1 cellular context compared by ENCODE assay signal in the genomic region with DNA sequence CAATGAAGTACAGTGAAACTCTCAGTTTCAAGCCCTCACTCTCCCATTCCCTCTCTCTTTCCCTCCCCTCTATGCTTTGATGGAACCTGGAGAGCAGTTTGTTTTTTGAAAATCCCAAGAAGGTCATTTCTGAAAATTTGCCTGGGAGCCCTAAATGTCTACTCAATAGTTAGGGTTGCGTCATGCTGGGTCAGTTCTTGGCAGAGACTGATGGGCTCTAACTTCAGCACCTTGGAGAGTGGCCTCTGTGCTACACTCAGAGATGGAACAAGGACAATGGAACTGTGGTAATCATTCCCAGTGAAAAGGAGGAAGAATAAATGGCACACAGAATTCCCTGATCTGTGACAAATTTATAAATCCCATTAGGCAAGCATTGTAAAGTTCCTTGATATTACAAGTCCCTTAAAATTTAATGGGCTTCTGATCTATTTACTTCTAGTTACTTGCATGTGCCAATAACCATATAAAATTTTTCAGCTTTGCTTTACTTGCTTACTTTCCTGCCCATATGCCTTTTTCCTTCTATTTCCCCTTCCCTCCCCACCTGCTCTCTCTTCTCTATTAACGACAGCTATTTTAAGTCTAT.
TF ChIP-seq lines count a peak whose summit lies in the region.

No MANE protein-coding gene starts in this region.

TF ChIP-seq in K562, 482 proteins besides CTCF, POLR2A, EP300 and RAD21 (continued from another document and continues in another):
- TF ChIP-seq, protein P1, sequence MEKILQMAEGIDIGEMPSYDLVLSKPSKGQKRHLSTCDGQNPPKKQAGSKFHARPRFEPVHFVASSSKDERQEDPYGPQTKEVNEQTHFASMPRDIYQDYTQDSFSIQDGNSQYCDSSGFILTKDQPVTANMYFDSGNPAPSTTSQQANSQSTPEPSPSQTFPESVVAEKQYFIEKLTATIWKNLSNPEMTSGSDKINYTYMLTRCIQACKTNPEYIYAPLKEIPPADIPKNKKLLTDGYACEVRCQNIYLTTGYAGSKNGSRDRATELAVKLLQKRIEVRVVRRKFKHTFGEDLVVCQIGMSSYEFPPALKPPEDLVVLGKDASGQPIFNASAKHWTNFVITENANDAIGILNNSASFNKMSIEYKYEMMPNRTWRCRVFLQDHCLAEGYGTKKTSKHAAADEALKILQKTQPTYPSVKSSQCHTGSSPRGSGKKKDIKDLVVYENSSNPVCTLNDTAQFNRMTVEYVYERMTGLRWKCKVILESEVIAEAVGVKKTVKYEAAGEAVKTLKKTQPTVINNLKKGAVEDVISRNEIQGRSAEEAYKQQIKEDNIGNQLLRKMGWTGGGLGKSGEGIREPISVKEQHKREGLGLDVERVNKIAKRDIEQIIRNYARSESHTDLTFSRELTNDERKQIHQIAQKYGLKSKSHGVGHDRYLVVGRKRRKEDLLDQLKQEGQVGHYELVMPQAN (IDR thresholded peaks at IDR 0.05; ENCODE audit: borderline replicate concordance) = no peak
- TF ChIP-seq HDAC1 (IDR thresholded peaks at IDR 0.05) (no peak), HIVEP1 (CRISPR knock-in tag; IDR thresholded peaks at IDR 0.05) (0 out of 2 replicates have a peak, but pooled peaks have one; percentile 16), MTA1 (IDR thresholded peaks at IDR 0.05; ENCODE audit: borderline replicate concordance) (no peak), FOSL1 (tag; conservative IDR thresholded peaks at IDR 0.05) (no peak), ZFPM2 (CRISPR knock-in tag; IDR thresholded peaks at IDR 0.05) (no peak), ATF7 (IDR thresholded peaks at IDR 0.05) (peak; percentile 55; the same call in 1 of the 2 replicates), HMGN3 (IDR thresholded peaks at IDR 0.05; ENCODE audit: borderline replicate concordance, extremely low read depth, insufficient read length, low read depth, low read length) (no peak), BCL6 (CRISPR knock-in tag; IDR thresholded peaks at IDR 0.05) (peak; percentile 74), BHLHE40 (IDR thresholded peaks at IDR 0.05; ENCODE audit: low read length) (no peak), ZSCAN32 (CRISPR knock-in tag; IDR thresholded peaks at IDR 0.05) (peak; percentile 79), ZSCAN29 (IDR thresholded peaks at IDR 0.05) (no peak), ZNF561 (CRISPR knock-in tag; conservative IDR thresholded peaks at IDR 0.05) (0 out of 2 replicates have a peak, but pooled peaks have one; percentile 36), MIER1 (IDR thresholded peaks at IDR 0.05; ENCODE audit: low read depth) (peak; percentile 95), ZNF766 (CRISPR knock-in tag; conservative IDR thresholded peaks at IDR 0.05) (peak; percentile 94), JUN (IDR thresholded peaks at IDR 0.05; ENCODE audit: borderline replicate concordance, low read depth, low read length) (peak; percentile 23; the same call in 1 of the 2 replicates), JUN (CRISPR knock-in tag; IDR thresholded peaks at IDR 0.05; ENCODE audit: borderline replicate concordance) (no peak), ZNF197 (CRISPR knock-in tag; IDR thresholded peaks at IDR 0.05; ENCODE audit: low read depth) (peak; percentile 88), BCOR (IDR thresholded peaks at IDR 0.05) (no peak), FOXJ2 (tag; IDR thresholded peaks at IDR 0.05) (no peak), SP2 (IDR thresholded peaks at IDR 0.05; ENCODE audit: extremely low read depth, low read depth, low read length, poor library complexity, severe bottlenecking) (no peak), ZNF24 (IDR thresholded peaks at IDR 0.05) (no peak), TFAM (CRISPR knock-in tag; conservative IDR thresholded peaks at IDR 0.05) (no peak), HDAC2 (IDR thresholded peaks at IDR 0.05) (peak; percentile 75; the same call in 1 of the 2 replicates), SIN3A (IDR thresholded peaks at IDR 0.05; ENCODE audit: borderline replicate concordance in 2 of 2, control insufficient read depth in 1 of 2, low read depth in 2 of 2, low read length in 2 of 2) (no peak), SMAD1 (IDR thresholded peaks at IDR 0.05; ENCODE audit: low read depth, low read length, partially characterized antibody) (no peak), DIDO1 (tag; IDR thresholded peaks at IDR 0.05; ENCODE audit: low read depth) (no peak), HDGF (IDR thresholded peaks at IDR 0.05) (no peak), ZNF584 (CRISPR knock-in tag; IDR thresholded peaks at IDR 0.05; ENCODE audit: low read depth) (peak; percentile 78; the same call in 1 of the 2 replicates), NBN (IDR thresholded peaks at IDR 0.05; ENCODE audit: low read depth) (no peak), TCF7L2 (IDR thresholded peaks at IDR 0.05; ENCODE audit: low read depth, low read length) (no peak), CREBBP (IDR thresholded peaks at IDR 0.05; ENCODE audit: low read depth, low read length) (no peak), NR4A1 (CRISPR knock-in tag; IDR thresholded peaks at IDR 0.05) (no peak), NR4A1 (tag; IDR thresholded peaks at IDR 0.05) (no peak), ZKSCAN1 (IDR thresholded peaks at IDR 0.05; ENCODE audit: low read depth, low read length) (no peak), SMAD4 (CRISPR knock-in tag; conservative IDR thresholded peaks at IDR 0.05) (peak; percentile 55), ZNF232 (CRISPR knock-in tag; IDR thresholded peaks at IDR 0.05) (no peak), PCBP2 (IDR thresholded peaks at IDR 0.05; ENCODE audit: low read depth, low read length, poor library complexity, severe bottlenecking) (no peak), SNRNP70 (optimal IDR thresholded peaks at IDR 0.05; ENCODE audit: low read depth, low read length) (no peak), EZH2 (IDR thresholded peaks at IDR 0.05; ENCODE audit: borderline replicate concordance, low read depth, low read length) (no peak), TARDBP (IDR thresholded peaks at IDR 0.05) (no peak), PHF8 (IDR thresholded peaks at IDR 0.05; ENCODE audit: borderline replicate concordance, low read length) (no peak), ZNF134 (CRISPR knock-in tag; conservative IDR thresholded peaks at IDR 0.05) (0 out of 2 replicates have a peak, but pooled peaks have one; percentile 36), MEF2D (tag; conservative IDR thresholded peaks at IDR 0.05; ENCODE audit: low read depth) (0 out of 2 replicates have a peak, but pooled peaks have one; percentile 22)
- TF ChIP-seq, protein P2, sequence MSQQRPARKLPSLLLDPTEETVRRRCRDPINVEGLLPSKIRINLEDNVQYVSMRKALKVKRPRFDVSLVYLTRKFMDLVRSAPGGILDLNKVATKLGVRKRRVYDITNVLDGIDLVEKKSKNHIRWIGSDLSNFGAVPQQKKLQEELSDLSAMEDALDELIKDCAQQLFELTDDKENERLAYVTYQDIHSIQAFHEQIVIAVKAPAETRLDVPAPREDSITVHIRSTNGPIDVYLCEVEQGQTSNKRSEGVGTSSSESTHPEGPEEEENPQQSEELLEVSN (IDR thresholded peaks at IDR 0.05; ENCODE audit: borderline replicate concordance in 1 of 2, extremely low read depth in 1 of 2, insufficient read depth in 1 of 2, insufficient read length in 1 of 2, low read depth in 1 of 2, low read length in 1 of 2, poor library complexity in 1 of 2, severe bottlenecking in 1 of 2) = no peak
- TF ChIP-seq, protein P3, sequence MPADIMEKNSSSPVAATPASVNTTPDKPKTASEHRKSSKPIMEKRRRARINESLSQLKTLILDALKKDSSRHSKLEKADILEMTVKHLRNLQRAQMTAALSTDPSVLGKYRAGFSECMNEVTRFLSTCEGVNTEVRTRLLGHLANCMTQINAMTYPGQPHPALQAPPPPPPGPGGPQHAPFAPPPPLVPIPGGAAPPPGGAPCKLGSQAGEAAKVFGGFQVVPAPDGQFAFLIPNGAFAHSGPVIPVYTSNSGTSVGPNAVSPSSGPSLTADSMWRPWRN (IDR thresholded peaks at IDR 0.05; ENCODE audit: low read depth) = no peak
- TF ChIP-seq, protein P4, sequence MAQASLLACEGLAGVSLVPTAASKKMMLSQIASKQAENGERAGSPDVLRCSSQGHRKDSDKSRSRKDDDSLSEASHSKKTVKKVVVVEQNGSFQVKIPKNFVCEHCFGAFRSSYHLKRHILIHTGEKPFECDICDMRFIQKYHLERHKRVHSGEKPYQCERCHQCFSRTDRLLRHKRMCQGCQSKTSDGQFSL (CRISPR knock-in tag; IDR thresholded peaks at IDR 0.05) = no peak
- TF ChIP-seq, protein P4 (tag; IDR thresholded peaks at IDR 0.05) = no peak
- TF ChIP-seq, protein P5, sequence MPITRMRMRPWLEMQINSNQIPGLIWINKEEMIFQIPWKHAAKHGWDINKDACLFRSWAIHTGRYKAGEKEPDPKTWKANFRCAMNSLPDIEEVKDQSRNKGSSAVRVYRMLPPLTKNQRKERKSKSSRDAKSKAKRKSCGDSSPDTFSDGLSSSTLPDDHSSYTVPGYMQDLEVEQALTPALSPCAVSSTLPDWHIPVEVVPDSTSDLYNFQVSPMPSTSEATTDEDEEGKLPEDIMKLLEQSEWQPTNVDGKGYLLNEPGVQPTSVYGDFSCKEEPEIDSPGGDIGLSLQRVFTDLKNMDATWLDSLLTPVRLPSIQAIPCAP (CRISPR knock-in tag; IDR thresholded peaks at IDR 0.05; ENCODE audit: borderline replicate concordance) = no peak
- TF ChIP-seq, protein P6, sequence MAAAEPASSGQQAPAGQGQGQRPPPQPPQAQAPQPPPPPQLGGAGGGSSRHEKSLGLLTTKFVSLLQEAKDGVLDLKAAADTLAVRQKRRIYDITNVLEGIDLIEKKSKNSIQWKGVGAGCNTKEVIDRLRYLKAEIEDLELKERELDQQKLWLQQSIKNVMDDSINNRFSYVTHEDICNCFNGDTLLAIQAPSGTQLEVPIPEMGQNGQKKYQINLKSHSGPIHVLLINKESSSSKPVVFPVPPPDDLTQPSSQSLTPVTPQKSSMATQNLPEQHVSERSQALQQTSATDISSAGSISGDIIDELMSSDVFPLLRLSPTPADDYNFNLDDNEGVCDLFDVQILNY (CRISPR knock-in tag; IDR thresholded peaks at IDR 0.05) = no peak
- TF ChIP-seq, protein P7, sequence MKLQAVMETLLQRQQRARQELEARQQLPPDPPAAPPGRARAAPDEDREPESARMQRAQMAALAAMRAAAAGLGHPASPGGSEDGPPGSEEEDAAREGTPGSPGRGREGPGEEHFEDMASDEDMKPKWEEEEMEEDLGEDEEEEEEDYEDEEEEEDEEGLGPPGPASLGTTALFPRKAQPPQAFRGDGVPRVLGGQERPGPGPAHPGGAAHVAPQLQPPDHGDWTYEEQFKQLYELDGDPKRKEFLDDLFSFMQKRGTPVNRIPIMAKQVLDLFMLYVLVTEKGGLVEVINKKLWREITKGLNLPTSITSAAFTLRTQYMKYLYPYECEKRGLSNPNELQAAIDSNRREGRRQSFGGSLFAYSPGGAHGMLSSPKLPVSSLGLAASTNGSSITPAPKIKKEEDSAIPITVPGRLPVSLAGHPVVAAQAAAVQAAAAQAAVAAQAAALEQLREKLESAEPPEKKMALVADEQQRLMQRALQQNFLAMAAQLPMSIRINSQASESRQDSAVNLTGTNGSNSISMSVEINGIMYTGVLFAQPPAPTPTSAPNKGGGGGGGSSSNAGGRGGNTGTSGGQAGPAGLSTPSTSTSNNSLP (IDR thresholded peaks at IDR 0.05; ENCODE audit: borderline replicate concordance, low read depth, low read length) = no peak
- TF ChIP-seq, protein P8, sequence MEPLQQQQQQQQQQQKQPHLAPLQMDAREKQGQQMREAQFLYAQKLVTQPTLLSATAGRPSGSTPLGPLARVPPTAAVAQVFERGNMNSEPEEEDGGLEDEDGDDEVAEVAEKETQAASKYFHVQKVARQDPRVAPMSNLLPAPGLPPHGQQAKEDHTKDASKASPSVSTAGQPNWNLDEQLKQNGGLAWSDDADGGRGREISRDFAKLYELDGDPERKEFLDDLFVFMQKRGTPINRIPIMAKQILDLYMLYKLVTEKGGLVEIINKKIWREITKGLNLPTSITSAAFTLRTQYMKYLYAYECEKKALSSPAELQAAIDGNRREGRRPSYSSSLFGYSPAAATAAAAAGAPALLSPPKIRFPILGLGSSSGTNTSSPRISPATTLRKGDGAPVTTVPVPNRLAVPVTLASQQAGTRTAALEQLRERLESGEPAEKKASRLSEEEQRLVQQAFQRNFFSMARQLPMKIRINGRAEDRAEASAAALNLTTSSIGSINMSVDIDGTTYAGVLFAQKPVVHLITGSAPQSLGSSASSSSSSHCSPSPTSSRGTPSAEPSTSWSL (CRISPR knock-in tag; IDR thresholded peaks at IDR 0.05; ENCODE audit: borderline replicate concordance) = no peak
- TF ChIP-seq, protein P9, sequence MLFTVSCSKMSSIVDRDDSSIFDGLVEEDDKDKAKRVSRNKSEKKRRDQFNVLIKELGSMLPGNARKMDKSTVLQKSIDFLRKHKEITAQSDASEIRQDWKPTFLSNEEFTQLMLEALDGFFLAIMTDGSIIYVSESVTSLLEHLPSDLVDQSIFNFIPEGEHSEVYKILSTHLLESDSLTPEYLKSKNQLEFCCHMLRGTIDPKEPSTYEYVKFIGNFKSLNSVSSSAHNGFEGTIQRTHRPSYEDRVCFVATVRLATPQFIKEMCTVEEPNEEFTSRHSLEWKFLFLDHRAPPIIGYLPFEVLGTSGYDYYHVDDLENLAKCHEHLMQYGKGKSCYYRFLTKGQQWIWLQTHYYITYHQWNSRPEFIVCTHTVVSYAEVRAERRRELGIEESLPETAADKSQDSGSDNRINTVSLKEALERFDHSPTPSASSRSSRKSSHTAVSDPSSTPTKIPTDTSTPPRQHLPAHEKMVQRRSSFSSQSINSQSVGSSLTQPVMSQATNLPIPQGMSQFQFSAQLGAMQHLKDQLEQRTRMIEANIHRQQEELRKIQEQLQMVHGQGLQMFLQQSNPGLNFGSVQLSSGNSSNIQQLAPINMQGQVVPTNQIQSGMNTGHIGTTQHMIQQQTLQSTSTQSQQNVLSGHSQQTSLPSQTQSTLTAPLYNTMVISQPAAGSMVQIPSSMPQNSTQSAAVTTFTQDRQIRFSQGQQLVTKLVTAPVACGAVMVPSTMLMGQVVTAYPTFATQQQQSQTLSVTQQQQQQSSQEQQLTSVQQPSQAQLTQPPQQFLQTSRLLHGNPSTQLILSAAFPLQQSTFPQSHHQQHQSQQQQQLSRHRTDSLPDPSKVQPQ (CRISPR knock-in tag; IDR thresholded peaks at IDR 0.05; ENCODE audit: borderline replicate concordance) = no peak
- TF ChIP-seq, protein P10, sequence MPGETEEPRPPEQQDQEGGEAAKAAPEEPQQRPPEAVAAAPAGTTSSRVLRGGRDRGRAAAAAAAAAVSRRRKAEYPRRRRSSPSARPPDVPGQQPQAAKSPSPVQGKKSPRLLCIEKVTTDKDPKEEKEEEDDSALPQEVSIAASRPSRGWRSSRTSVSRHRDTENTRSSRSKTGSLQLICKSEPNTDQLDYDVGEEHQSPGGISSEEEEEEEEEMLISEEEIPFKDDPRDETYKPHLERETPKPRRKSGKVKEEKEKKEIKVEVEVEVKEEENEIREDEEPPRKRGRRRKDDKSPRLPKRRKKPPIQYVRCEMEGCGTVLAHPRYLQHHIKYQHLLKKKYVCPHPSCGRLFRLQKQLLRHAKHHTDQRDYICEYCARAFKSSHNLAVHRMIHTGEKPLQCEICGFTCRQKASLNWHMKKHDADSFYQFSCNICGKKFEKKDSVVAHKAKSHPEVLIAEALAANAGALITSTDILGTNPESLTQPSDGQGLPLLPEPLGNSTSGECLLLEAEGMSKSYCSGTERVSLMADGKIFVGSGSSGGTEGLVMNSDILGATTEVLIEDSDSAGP (CRISPR knock-in tag; IDR thresholded peaks at IDR 0.05) = no peak
